In the genomic region with DNA sequence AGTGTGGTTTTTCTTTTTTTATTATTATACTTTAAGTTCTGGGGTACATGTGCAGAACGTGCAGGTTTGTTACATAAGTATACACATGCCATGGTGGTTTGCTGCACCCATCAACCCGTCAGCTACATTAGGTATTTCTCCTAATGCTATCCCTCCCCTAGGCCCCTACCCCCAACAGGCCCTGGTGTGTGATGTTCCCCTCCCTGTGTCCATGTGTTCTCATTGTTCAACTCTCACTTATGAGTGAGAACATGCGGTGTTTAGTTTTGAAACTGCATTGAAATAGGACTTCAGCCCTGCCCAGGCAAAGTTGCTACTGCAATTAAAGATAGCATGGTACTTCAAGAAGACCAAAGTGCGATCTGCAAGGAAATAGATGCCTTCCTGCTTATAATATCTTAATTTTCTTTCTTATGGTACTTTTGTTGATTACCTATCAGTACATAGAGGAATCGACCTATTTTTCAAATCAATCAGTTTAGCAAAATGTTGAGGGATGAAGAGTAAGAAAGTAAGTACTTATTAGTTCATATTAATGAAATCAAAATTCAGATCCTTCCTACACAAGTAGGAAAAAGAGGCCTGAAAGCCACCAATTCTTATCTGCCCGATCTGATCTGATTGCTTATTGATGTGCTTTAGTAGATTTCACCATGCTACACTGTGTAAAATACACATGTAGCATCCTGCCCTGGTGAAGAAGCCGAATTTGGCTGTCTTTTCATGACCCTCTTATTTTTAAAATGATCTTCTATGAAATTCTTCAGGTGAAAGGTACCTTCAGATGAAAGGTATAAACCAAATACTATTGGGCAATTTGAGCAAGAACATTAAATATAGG, we compare ENCODE assay signal across 1 cellular context.
TF ChIP-seq lines count a peak whose summit lies in the region.

No MANE protein-coding gene starts in this region.

TF ChIP-seq in HCT116, 20 proteins besides CTCF, POLR2A, EP300 and RAD21 (continued from another document):
- TF ChIP-seq, protein P1, sequence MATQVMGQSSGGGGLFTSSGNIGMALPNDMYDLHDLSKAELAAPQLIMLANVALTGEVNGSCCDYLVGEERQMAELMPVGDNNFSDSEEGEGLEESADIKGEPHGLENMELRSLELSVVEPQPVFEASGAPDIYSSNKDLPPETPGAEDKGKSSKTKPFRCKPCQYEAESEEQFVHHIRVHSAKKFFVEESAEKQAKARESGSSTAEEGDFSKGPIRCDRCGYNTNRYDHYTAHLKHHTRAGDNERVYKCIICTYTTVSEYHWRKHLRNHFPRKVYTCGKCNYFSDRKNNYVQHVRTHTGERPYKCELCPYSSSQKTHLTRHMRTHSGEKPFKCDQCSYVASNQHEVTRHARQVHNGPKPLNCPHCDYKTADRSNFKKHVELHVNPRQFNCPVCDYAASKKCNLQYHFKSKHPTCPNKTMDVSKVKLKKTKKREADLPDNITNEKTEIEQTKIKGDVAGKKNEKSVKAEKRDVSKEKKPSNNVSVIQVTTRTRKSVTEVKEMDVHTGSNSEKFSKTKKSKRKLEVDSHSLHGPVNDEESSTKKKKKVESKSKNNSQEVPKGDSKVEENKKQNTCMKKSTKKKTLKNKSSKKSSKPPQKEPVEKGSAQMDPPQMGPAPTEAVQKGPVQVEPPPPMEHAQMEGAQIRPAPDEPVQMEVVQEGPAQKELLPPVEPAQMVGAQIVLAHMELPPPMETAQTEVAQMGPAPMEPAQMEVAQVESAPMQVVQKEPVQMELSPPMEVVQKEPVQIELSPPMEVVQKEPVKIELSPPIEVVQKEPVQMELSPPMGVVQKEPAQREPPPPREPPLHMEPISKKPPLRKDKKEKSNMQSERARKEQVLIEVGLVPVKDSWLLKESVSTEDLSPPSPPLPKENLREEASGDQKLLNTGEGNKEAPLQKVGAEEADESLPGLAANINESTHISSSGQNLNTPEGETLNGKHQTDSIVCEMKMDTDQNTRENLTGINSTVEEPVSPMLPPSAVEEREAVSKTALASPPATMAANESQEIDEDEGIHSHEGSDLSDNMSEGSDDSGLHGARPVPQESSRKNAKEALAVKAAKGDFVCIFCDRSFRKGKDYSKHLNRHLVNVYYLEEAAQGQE (IDR thresholded peaks at IDR 0.05; ENCODE audit: low read depth), result no peak
- TF ChIP-seq ZFX (IDR thresholded peaks at IDR 0.05) (no peak), CEBPB (IDR thresholded peaks at IDR 0.05; ENCODE audit: low read depth) (no peak), EGR1 (IDR thresholded peaks at IDR 0.05; ENCODE audit: low read depth) (no peak), ZNF274 (IDR thresholded peaks at IDR 0.05; ENCODE audit: low read depth, low read length) (no peak)
